Comparison of ENCODE assay signal across 12 cellular contexts in the genomic region with DNA sequence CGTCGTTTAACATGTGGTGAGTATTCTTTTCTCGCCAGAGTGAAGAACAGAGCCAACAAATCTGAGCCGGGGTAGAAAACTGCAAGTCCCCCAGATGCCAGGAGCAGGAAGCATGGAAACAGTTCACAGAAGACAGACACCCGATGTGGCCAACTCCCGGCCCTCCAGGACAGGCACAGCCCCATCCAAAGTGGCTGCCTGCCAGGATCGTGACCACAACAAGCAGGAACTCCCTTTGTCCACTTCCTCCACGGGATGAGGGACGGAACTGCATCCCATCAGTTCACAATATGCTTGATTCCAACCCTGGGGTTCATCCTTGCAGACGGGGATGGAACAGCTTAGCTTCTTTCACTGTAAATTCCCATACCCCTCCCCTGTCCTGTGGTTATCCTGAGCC.
DNase-seq lines count a peak whose midpoint lies in the region; ATAC-seq and TF ChIP-seq lines count a peak whose summit lies in the region.
"Had no signal": no experiment of that assay in that cellular context is flagged by ENCODE, and none has a peak within 500 bp of the region (broad histone marks: within the 10 kb centered on the region; RNA-seq: fewer than 3 reads in every experiment).

No MANE protein-coding gene starts in this region.

- H2AFZ ChIP-seq in GM23248: peak overlapping the region; percentile 41

- TF ChIP-seq POLR2A in adrenal gland (IDR thresholded peaks at IDR 0.05) (no peak), heart left ventricle (IDR thresholded peaks at IDR 0.05) (no peak), gastrocnemius medialis (IDR thresholded peaks at IDR 0.05) (no peak)

- no peaks in the 10 kb centered on the region for H3K4me1 ChIP-seq in GM23248 (ENCODE audit: insufficient read depth)
- H3K4me1 ChIP-seq in adrenal gland (replicated peaks in 1 of 2): no peaks in the 10 kb centered on the region
- H3K4me1 ChIP-seq in heart left ventricle: no peaks in the 10 kb centered on the region
- no peaks in the 10 kb centered on the region for H3K4me1 ChIP-seq in gastrocnemius medialis
- H3K4me1 ChIP-seq: breast epithelium had no signal

- H3K9me3 ChIP-seq in GM23248 (ENCODE audit: low read depth) (no peaks in the 10 kb centered on the region), adrenal gland (replicated peaks in 1 of 3) (no peaks in the 10 kb centered on the region), heart left ventricle (peaks cover 0 to 12% (median 0%) of the 10 kb centered on the region in 12 donors), gastrocnemius medialis (no peaks in the 10 kb centered on the region)

- TF ChIP-seq CTCF in adrenal gland (IDR thresholded peaks at IDR 0.05) (no peak), heart left ventricle (IDR thresholded peaks at IDR 0.05) (no peak), gastrocnemius medialis (IDR thresholded peaks at IDR 0.05 in 4 of 5, conservative IDR thresholded peaks at IDR 0.05 in 1 of 5) (no peak)

- in situ Hi-C loops in GM23248 (cut with MboI): no loop called here
- in situ Hi-C loops in gastrocnemius medialis (cut with MboI; ENCODE audit: low sequenced_read_pairs in 4 of 4): no loop called here

- H3K27me3 ChIP-seq in GM23248 (replicated peaks; ENCODE audit: insufficient read depth) (0 out of 2 replicates have a peak, but pooled peaks cover 3% of the 10 kb centered on the region), adrenal gland (peaks cover 6% of the 10 kb centered on the region), heart left ventricle (peaks cover 0 to 35% (median 6%) of the 10 kb centered on the region in 9 donors), gastrocnemius medialis (peaks cover 0 to 9% (median 0%) of the 10 kb centered on the region in 3 donors)

- H3K27ac ChIP-seq in GM23248 (no peak overlapping the region), adrenal gland (no peak overlapping the region), heart left ventricle (no peak overlapping the region), gastrocnemius medialis (no peak overlapping the region)
- H3K27ac ChIP-seq: breast epithelium had no signal

- no peaks in the 10 kb centered on the region for H3F3A ChIP-seq in GM23248 (ENCODE audit: insufficient read depth)

- no peaks in the 10 kb centered on the region for H3K9me2 ChIP-seq in GM23248 (ENCODE audit: insufficient read depth)

- no peaks in the 10 kb centered on the region for H3K79me2 ChIP-seq in GM23248 (ENCODE audit: insufficient read depth)

- no peaks in the 10 kb centered on the region for H4K20me1 ChIP-seq in GM23248 (ENCODE audit: insufficient read depth)

- no peaks in the 10 kb centered on the region for H3K36me3 ChIP-seq in GM23248 (ENCODE audit: low read depth)
- no peaks in the 10 kb centered on the region for H3K36me3 ChIP-seq in adrenal gland (replicated peaks in 1 of 2)
- H3K36me3 ChIP-seq in heart left ventricle: no peaks in the 10 kb centered on the region
- no peaks in the 10 kb centered on the region for H3K36me3 ChIP-seq in gastrocnemius medialis
- H3K36me3 ChIP-seq: breast epithelium had no signal

- DNase-seq in GM23248 (peak; percentile 44), adrenal gland (peak in 5 of 7 donors; percentile 20 to 46 (median 26)), heart left ventricle (peak in 4 of 5 donors; percentile 15 to 69 (median 58)), gastrocnemius medialis (peak; percentile 12 to 48), NCI-H2227 treated with DMSO at 0.1 percent for 48 hours (lab: John Stamatoyannopoulos, UW) (no peak), NCI-H2227 (lab: John Stamatoyannopoulos, UW; ENCODE audit: unreplicated experiment) (no peak)
- DNase-seq in activated T-cell treated with anti-CD3 and anti-CD28 coated beads, Interleukin-2, amount 50 U/mL, for 48 hours: no peak
- DNase-seq: activated CD4-positive, CD25-positive, alpha-beta regulatory T cell; activated T-cell treated with anti-CD3 and anti-CD28 coated beads, Interleukin-2, amount 50 U/mL, for 24 hours had no signal

- H3K4me2 ChIP-seq in GM23248 (ENCODE audit: unreplicated experiment): no peak overlapping the region

- H3K9ac ChIP-seq in GM23248: no peak overlapping the region

- no peak overlapping the region for H3K4me3 ChIP-seq in GM23248
- no peak overlapping the region for H3K4me3 ChIP-seq in adrenal gland
- no peak overlapping the region for H3K4me3 ChIP-seq in heart left ventricle
- H3K4me3 ChIP-seq in gastrocnemius medialis: no peak overlapping the region

- intact Hi-C loops in adrenal gland (cut with DNase I): no loop called here
- intact Hi-C loops in heart left ventricle (cut with DNase I): no loop called here
- intact Hi-C loops in gastrocnemius medialis (cut with DNase I; ENCODE audit: low total_unique reads): no loop called here

- WGBS in GM23248 (ENCODE audit: low coverage in 1 of 2, low lambda C conversion rate in 2 of 2, missing lambda C conversion rate in 2 of 2), 2 experiments: 2 to 3% methylated on average over 10 of the region's 10 CpGs
- WGBS in adrenal gland, 4 donors: 48 to 59% (median 53%) methylated on average over 9 to 10 of the region's 10 CpGs
- WGBS in heart left ventricle, 4 donors: 35 to 59% (median 46%) methylated on average over 10 of the region's 10 CpGs

- ATAC-seq in heart left ventricle (peak in 1 of 4 donors; percentile 50), gastrocnemius medialis (no peak), GM18858 (IDR thresholded peaks at IDR 0.05; ENCODE audit: unreplicated experiment) (no peak)
- ATAC-seq: stimulated activated memory B cell treated with anti-CD40 and anti-IgM and Interleukin-4, amounts not matched to agents 10 μg/mL and 1 μg/mL and 100 μg/mL, for 72 hours had no signal

Comparison
In these comparisons a context has a peak if more than half of its experiments do, and no peak if none do; other contexts are left out.
1. DNase-seq: peak in GM23248 (single experiment), adrenal gland (5 of 7), heart left ventricle (4 of 5) and gastrocnemius medialis (2 of 2); none in NCI-H2227 treated with DMSO at 0.1 percent for 48 hours (single experiment), activated T-cell treated with anti-CD3 and anti-CD28 coated beads, Interleukin-2, amount 50 U/mL, for 48 hours (0 of 2) and NCI-H2227 (single experiment).